8 cellular contexts compared by ENCODE assay signal in genomic region chr3:129119365-129120100, GRCh38. TPM values are rescaled to one million over a fixed set of nuclear protein-coding genes. Genes with fewer than 3 reads are reported as not detected.
DNase-seq lines count a peak whose midpoint lies in the region; ATAC-seq and TF ChIP-seq lines count a peak whose summit lies in the region.

No MANE protein-coding gene starts in this region.

- H3K27me3 ChIP-seq in BJ (ENCODE audit: control insufficient read depth, insufficient read depth, low read length), result no peaks in the 10 kb centered on the region

- in situ Hi-C loops in KBM-7 (cut with MboI; ENCODE audit: low pct_unique_long_range_greater_than_20kb, low sequenced_read_pairs), result no loop called here

- TF ChIP-seq CTCF in BJ (IDR thresholded peaks at IDR 0.05; ENCODE audit: insufficient read depth, low read depth, low read length), result no peak
- no peak for TF ChIP-seq CTCF in cardiac fibroblast (IDR thresholded peaks at IDR 0.05; ENCODE audit: low read depth, low read length)
- TF ChIP-seq CTCF in mucosa of descending colon (IDR thresholded peaks at IDR 0.05), result no peak

- H3K4me1 ChIP-seq in mucosa of descending colon (ENCODE audit: low read depth), result peaks cover 45% of the 10 kb centered on the region

- DNase-seq in BJ (ENCODE audit: low read depth) (no peak), KBM-7 (peak; percentile 28), cardiac fibroblast (ENCODE audit: low read depth in 2 of 2) (no peak), mucosa of descending colon (peak; percentile 75 to 83 (median 76)), putamen (ENCODE audit: low spot score) (no peak)

- peak; percentile 50 for ATAC-seq in mucosa of descending colon
- no peak for ATAC-seq in GM21390 (IDR thresholded peaks at IDR 0.05; ENCODE audit: unreplicated experiment)
- no peak for ATAC-seq in HG02759 (IDR thresholded peaks at IDR 0.05; ENCODE audit: unreplicated experiment)
- ATAC-seq in HG02571 (IDR thresholded peaks at IDR 0.05; ENCODE audit: unreplicated experiment), result no peak

- H3K9me3 ChIP-seq in mucosa of descending colon, result no peaks in the 10 kb centered on the region

- intact Hi-C loops in mucosa of descending colon (cut with DNase I, micrococcal nuclease), result no loop called here

- CTCF ChIA-PET in BJ (lab: Yijun Ruan, JAX), result interaction anchor here (1.1 to 2.2 kb wide), 5 partner anchors 42 to 149 kb away, joined by 3 to 9 read pairs (median 4); no protein-coding TSS in a partner anchor

- POLR2A ChIA-PET in BJ (lab: Charles Lee), result no interaction called here

- H3K4me3 ChIP-seq in BJ (ENCODE audit: low read depth, low read length) (peak overlapping the region; percentile 69), cardiac fibroblast (replicated peaks in 1 of 2; ENCODE audit: low read depth in 2 of 2, low read length in 2 of 2) (peak overlapping the region; percentile 77 to 82), mucosa of descending colon (peak overlapping the region; percentile 68)

- H3K36me3 ChIP-seq in BJ (ENCODE audit: control insufficient read depth, insufficient read depth, low read length), result peaks cover 8% of the 10 kb centered on the region
- H3K36me3 ChIP-seq in mucosa of descending colon (ENCODE audit: low read depth), result no peaks in the 10 kb centered on the region

RNA-seq across cellular contexts. Expression of gene RAB43, which starts 2.1 kb away (rescaled TPM):
- 7.1 and 16.1 TPM in 2 replicates for polyA plus RNA-seq in BJ (2011; rRNA removed)
- 6.0 and 6.8 TPM in 2 replicates for polyA minus RNA-seq in BJ (2011; rRNA and poly(A)+ RNA removed)
- 10 to 100 TPM; 17.4 to 32.0 (median 30.5) TPM for total RNA-seq in mucosa of descending colon

RNA-seq across cellular contexts. Expression of gene ISY1, which starts 41.3 kb away (rescaled TPM):
- 21.0 and 34.2 TPM in 2 replicates for polyA plus RNA-seq in BJ (2011; rRNA removed)
- 10.4 and 20.8 TPM in 2 replicates for polyA minus RNA-seq in BJ (2011; rRNA and poly(A)+ RNA removed)
- total RNA-seq in mucosa of descending colon, result 10 to 100 TPM; 24.2 to 37.5 (median 28.9) TPM

RNA-seq across cellular contexts. Expression of gene GP9, which starts 59.0 kb away (rescaled TPM):
- not detected in 2 replicates for polyA plus RNA-seq in BJ (2011; rRNA removed)
- polyA minus RNA-seq in BJ (2011; rRNA and poly(A)+ RNA removed), result not detected in 2 replicates
- total RNA-seq in mucosa of descending colon, result under 1 TPM in 1 of 3 donors, not detected in 2; 0.90 TPM

Comparison
In these comparisons a context has a peak if more than half of its experiments do, and no peak if none do; other contexts are left out.
1. DNase-seq: peak in KBM-7 (single experiment) and mucosa of descending colon (3 of 3); none in BJ (single experiment), cardiac fibroblast (0 of 2) and putamen (single experiment).
2. Peak in every context shown above with its lines, with median percentiles within 50 percentile points of each other: H3K4me3 ChIP-seq.